16 cellular contexts compared by ENCODE assay signal in the genomic region with DNA sequence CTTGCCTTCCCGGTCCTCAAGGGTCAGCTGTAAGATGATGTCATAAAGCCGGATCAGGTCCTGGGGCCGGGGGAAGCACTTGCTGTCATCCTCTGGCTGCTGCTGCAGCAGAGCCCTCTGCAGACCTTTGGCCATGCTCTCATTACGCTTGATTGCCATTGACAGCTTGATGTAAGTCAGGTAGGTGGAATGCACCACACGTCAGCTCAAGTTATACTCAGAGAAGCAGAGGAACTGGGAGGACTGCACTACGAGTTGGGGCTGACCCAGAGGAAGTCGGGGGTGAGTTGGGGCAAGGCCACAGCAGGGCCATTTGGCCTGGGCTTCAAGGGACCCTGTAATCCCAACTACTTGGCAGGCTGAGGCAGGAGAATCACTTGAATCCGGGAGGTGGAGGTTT. TPM values are rescaled to one million over a fixed set of nuclear protein-coding genes. Genes with fewer than 3 reads are reported as not detected.
"Had no signal": no experiment of that assay in that cellular context is flagged by ENCODE, and none has a peak within 500 bp of the region (broad histone marks: within the 10 kb centered on the region; RNA-seq: fewer than 3 reads in every experiment).

No MANE protein-coding gene starts in this region.

RNA-seq across cellular contexts. Expression of a gene that starts 50.8 kb away (rescaled TPM):
- total RNA-seq: naive thymus-derived CD8-positive, alpha-beta T cell; natural killer cell treated with Interleukin-12 subunit alpha and Interleukin-12 subunit beta and Interleukin-15 and Interleukin-18, amount 100 ng/mL, for 72 hours; omental fat pad; osteocyte; pancreas; posterior vena cava; prostate gland; pulmonary artery endothelial cell; right atrium auricular region; sciatic nerve; suprapubic skin; testis; upper lobe of right lung; urinary bladder; uterus had no signal
- polyA plus RNA-seq: naive thymus-derived CD8-positive, alpha-beta T cell; neural cell; pancreas; urinary bladder had no signal
